In the genomic region with DNA sequence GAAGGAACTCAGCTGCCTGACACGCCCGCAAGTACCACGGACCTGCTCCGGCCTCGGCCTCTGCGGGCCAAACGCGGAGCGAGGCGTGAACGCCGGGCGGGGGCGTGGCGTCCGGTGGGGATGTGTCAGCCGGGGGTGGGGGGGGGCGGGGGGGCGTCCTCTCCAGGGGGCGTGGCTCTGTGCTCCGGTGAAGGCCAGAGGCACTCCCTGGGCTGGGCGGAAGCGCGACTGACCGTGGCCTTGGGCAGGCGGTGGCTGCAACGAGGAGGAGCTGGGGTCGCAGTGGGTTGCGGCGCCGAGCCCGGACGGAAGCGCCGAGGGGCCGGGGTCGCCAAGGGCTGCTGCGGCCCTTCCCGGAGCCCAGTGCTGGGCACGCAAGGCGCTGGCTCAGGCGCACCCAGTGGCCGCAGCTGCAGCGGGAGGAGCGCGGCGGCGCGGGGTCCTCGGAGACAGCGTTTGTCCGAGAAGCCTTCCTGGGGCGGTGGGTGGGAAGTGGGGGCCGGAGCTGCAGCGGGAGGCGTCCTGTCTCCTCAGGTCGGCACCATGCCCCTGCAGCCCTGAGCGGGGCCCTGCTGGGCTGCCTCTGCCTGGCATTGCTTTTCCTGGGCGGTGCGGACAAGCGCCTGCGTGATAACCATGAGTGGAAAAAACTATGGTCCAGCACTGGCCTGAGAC, we compare ENCODE assay signal across 15 cellular contexts. TPM values are rescaled to one million over a fixed set of nuclear protein-coding genes. Genes with fewer than 3 reads are reported as not detected.
DNase-seq lines count a peak whose midpoint lies in the region; ATAC-seq and TF ChIP-seq lines count a peak whose summit lies in the region.
"Had no signal": no experiment of that assay in that cellular context is flagged by ENCODE, and none has a peak within 500 bp of the region (broad histone marks: within the 10 kb centered on the region; RNA-seq: fewer than 3 reads in every experiment).

No MANE protein-coding gene starts in this region.

- no peaks in the 10 kb centered on the region for H3K9me3 ChIP-seq in RWPE2 (ENCODE audit: severe bottlenecking)
- no peaks in the 10 kb centered on the region for H3K9me3 ChIP-seq in osteoblast (ENCODE audit: low read depth, low read length)
- no peaks in the 10 kb centered on the region for H3K9me3 ChIP-seq in transverse colon
- H3K9me3 ChIP-seq: Caco-2 had no signal

- H3K4me3 Mint-ChIP-seq in endothelial cell (ENCODE audit: unreplicated experiment), result no peak overlapping the region
- H3K4me3 Mint-ChIP-seq: T-helper 1 cell treated with Interleukin-12 subunit alpha and Interleukin-12 subunit beta and Interleukin-4 antibody, amounts not matched to agents 30 μg/mL and 1 μg/mL, for 36 hours had no signal

- H3K36me3 ChIP-seq in RWPE2 (ENCODE audit: low read depth) (no peaks in the 10 kb centered on the region), osteoblast (ENCODE audit: insufficient read depth, low read length) (no peaks in the 10 kb centered on the region), transverse colon (no peaks in the 10 kb centered on the region)

- no peak for TF ChIP-seq POLR2A in transverse colon (IDR thresholded peaks at IDR 0.05)

- H3K4me2 ChIP-seq in osteoblast (ENCODE audit: insufficient read depth, low read length), result no peak overlapping the region

- H3K36me3 Mint-ChIP-seq in endothelial cell (ENCODE audit: low read depth, unreplicated experiment), result peaks cover 19% of the 10 kb centered on the region

- no peaks in the 10 kb centered on the region for H4K20me1 ChIP-seq in osteoblast (ENCODE audit: insufficient read depth, low read length)

- no peak overlapping the region for H3K27ac ChIP-seq in RWPE2 (ENCODE audit: poor library complexity, severe bottlenecking)
- no peak overlapping the region for H3K27ac ChIP-seq in foreskin keratinocyte
- no peak overlapping the region for H3K27ac ChIP-seq in osteoblast (ENCODE audit: low read depth, low read length)
- H3K27ac ChIP-seq in transverse colon, result no peak overlapping the region

- H3K4me3 ChIP-seq in RWPE2 (ENCODE audit: severe bottlenecking) (peak overlapping the region; percentile 6), osteoblast (ENCODE audit: insufficient read depth, low read length) (no peak overlapping the region), transverse colon (peak overlapping the region; percentile 6 to 51 (median 34))

- H2AFZ ChIP-seq in osteoblast (ENCODE audit: low read length), result no peak overlapping the region

- no peak for TF ChIP-seq CTCF in RWPE2 (IDR thresholded peaks at IDR 0.05; ENCODE audit: poor library complexity, severe bottlenecking)
- no peak for TF ChIP-seq CTCF in foreskin keratinocyte (conservative IDR thresholded peaks at IDR 0.05)
- TF ChIP-seq CTCF in osteoblast (IDR thresholded peaks at IDR 0.05; ENCODE audit: extremely low read depth, low read depth, low read length), result no peak
- TF ChIP-seq CTCF in transverse colon (IDR thresholded peaks at IDR 0.05), result no peak
- no peak for TF ChIP-seq CTCF in endothelial cell (IDR thresholded peaks at IDR 0.05; ENCODE audit: unreplicated experiment)

- H3K9me3 Mint-ChIP-seq in endothelial cell (ENCODE audit: unreplicated experiment), result peaks cover 41% of the 10 kb centered on the region

- intact Hi-C loops in transverse colon (cut with DNase I; ENCODE audit: low total_unique reads), result no loop called here

- H3K4me1 ChIP-seq in RWPE2 (ENCODE audit: insufficient read depth, poor library complexity, severe bottlenecking), result no peaks in the 10 kb centered on the region
- H3K4me1 ChIP-seq in foreskin keratinocyte, result no peaks in the 10 kb centered on the region
- H3K4me1 ChIP-seq in osteoblast (ENCODE audit: insufficient read depth, low read length), result no peaks in the 10 kb centered on the region
- no peaks in the 10 kb centered on the region for H3K4me1 ChIP-seq in transverse colon
- H3K4me1 ChIP-seq: Caco-2 had no signal

- peaks cover 8% of the 10 kb centered on the region for H3K27me3 Mint-ChIP-seq in endothelial cell (ENCODE audit: unreplicated experiment)

- H3K27me3 ChIP-seq in RWPE2 (ENCODE audit: insufficient read depth, poor library complexity, severe bottlenecking) (no peaks in the 10 kb centered on the region), foreskin keratinocyte (no peaks in the 10 kb centered on the region), osteoblast (ENCODE audit: insufficient read depth, low read length) (no peaks in the 10 kb centered on the region), transverse colon (no peaks in the 10 kb centered on the region)

- no peak; the same call in 2 of the 3 replicates for ATAC-seq in RWPE2 (ENCODE audit: low read depth)
- peak; percentile 8 for ATAC-seq in foreskin keratinocyte
- no peak for ATAC-seq in HG02678 (IDR thresholded peaks at IDR 0.05; ENCODE audit: unreplicated experiment)
- ATAC-seq in GM19328 (IDR thresholded peaks at IDR 0.05; ENCODE audit: unreplicated experiment), result no peak

- no peaks in the 10 kb centered on the region for H3K4me1 Mint-ChIP-seq in endothelial cell (ENCODE audit: unreplicated experiment)

- no peak overlapping the region for H3K27ac Mint-ChIP-seq in endothelial cell (ENCODE audit: unreplicated experiment)
- H3K27ac Mint-ChIP-seq: T-helper 1 cell treated with Interleukin-12 subunit alpha and Interleukin-12 subunit beta and Interleukin-4 antibody, amounts not matched to agents 30 μg/mL and 1 μg/mL, for 36 hours had no signal

- DNase-seq in RWPE2 (ENCODE audit: low spot score), result no peak
- no peak for DNase-seq in foreskin keratinocyte
- DNase-seq in osteoblast (ENCODE audit: insufficient read length, low spot score, missing footprints), result peak; percentile 41
- DNase-seq in transverse colon, result peak; percentile 11
- no peak for DNase-seq in endothelial cell (ENCODE audit: low spot score)
- no peak for DNase-seq in NCI-H774 (lab: John Stamatoyannopoulos, UW)
- DNase-seq: activated CD4-positive, alpha-beta T cell treated with anti-CD3 and anti-CD28 coated beads, Interleukin-2, amount 50 U/mL, for 1 hour; activated effector memory CD4-positive, alpha-beta T cell treated with anti-CD3 and anti-CD28 coated beads, Interleukin-2, amount 50 U/mL, for 16 hours; Caco-2; NCI-H187 had no signal

- 57% methylated on average over 45 of the region's 62 CpGs; no CpG with 5 or more reads in 1 of the 2 donors for WGBS in transverse colon (ENCODE audit: low coverage in 1 of 2), 2 donors

- no peaks in the 10 kb centered on the region for H3K79me2 ChIP-seq in osteoblast (ENCODE audit: insufficient read depth, low read length)

- no peak for TF ChIP-seq EP300 in transverse colon (IDR thresholded peaks at IDR 0.05; ENCODE audit: low read depth)

- in situ Hi-C loops in transverse colon (cut with MboI; ENCODE audit: low pct_ligation_motif_present in 1 of 4, low pct_unique_long_range_greater_than_20kb in 1 of 4, low sequenced_read_pairs in 3 of 4), result no loop called here

RNA-seq across cellular contexts. Expression of a gene that starts 59.0 kb away (rescaled TPM):
- total RNA-seq in foreskin keratinocyte, result not detected in 2 replicates
- polyA plus RNA-seq in foreskin keratinocyte, result not detected in 2 replicates
- total RNA-seq in osteoblast, result not detected in 2 replicates
- total RNA-seq in transverse colon, result 1 to 10 TPM in 2 of 4 donors, not detected in 2; 2.0 to 2.4 TPM
- total RNA-seq in endothelial cell (ENCODE audit: unreplicated experiment), result not detected
- total RNA-seq: Caco-2, H1 had no signal
- polyA plus RNA-seq: H1, neural cell had no signal

Comparison
In these comparisons a context has a peak if more than half of its experiments do, and no peak if none do; other contexts are left out.
1. DNase-seq: peak in osteoblast (single experiment) and transverse colon (single experiment); none in RWPE2 (single experiment), foreskin keratinocyte (0 of 2), endothelial cell (single experiment) and NCI-H774 (single experiment).